1 cellular context compared by ENCODE assay signal in the genomic region with DNA sequence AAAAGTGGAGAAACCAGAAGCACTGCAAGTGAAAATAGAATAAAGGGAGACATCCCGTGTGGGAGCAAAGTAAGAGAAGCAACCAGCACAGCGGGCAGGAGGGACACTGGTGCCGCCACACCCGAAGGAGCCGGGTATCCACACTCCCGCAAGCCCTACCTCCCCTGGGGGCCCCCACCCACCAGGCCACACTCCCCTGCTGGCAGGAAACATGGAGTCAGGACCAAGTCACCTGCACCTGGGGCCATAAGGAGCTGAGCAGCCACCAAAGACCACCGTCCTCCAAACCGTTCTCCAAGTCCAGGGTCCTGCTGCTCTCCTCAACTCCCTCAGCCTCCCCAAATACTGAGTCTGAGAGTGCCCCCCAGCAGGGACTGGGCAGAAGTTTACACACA.
TF ChIP-seq lines count a peak whose summit lies in the region.

No MANE protein-coding gene starts in this region.

TF ChIP-seq in IMR-90, 13 proteins besides CTCF, POLR2A, EP300 and RAD21:
- TF ChIP-seq MAZ (IDR thresholded peaks at IDR 0.05; ENCODE audit: borderline replicate concordance, low read depth, low read length) (no peak), SMC3 (IDR thresholded peaks at IDR 0.05; ENCODE audit: low read depth, low read length) (no peak), RFX5 (IDR thresholded peaks at IDR 0.05; ENCODE audit: low read depth, low read length) (no peak), BHLHE40 (IDR thresholded peaks at IDR 0.05; ENCODE audit: low read depth, low read length) (no peak), CHD1 (IDR thresholded peaks at IDR 0.05; ENCODE audit: low read depth, low read length) (no peak), MAFK (IDR thresholded peaks at IDR 0.05; ENCODE audit: low read depth, low read length) (no peak), FOS (IDR thresholded peaks at IDR 0.05; ENCODE audit: low read depth, low read length) (no peak), NFE2L2 (IDR thresholded peaks at IDR 0.05; ENCODE audit: low read depth, low read length) (no peak), MXI1 (IDR thresholded peaks at IDR 0.05; ENCODE audit: borderline replicate concordance, low read depth, low read length) (no peak), RCOR1 (IDR thresholded peaks at IDR 0.05; ENCODE audit: insufficient replicate concordance, low read length) (no peak), CEBPB (IDR thresholded peaks at IDR 0.05; ENCODE audit: low read depth, low read length) (no peak)
- TF ChIP-seq, protein P1, sequence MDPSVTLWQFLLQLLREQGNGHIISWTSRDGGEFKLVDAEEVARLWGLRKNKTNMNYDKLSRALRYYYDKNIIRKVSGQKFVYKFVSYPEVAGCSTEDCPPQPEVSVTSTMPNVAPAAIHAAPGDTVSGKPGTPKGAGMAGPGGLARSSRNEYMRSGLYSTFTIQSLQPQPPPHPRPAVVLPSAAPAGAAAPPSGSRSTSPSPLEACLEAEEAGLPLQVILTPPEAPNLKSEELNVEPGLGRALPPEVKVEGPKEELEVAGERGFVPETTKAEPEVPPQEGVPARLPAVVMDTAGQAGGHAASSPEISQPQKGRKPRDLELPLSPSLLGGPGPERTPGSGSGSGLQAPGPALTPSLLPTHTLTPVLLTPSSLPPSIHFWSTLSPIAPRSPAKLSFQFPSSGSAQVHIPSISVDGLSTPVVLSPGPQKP (IDR thresholded peaks at IDR 0.05; ENCODE audit: borderline replicate concordance, low read depth, low read length), result no peak
- TF ChIP-seq, protein P2, sequence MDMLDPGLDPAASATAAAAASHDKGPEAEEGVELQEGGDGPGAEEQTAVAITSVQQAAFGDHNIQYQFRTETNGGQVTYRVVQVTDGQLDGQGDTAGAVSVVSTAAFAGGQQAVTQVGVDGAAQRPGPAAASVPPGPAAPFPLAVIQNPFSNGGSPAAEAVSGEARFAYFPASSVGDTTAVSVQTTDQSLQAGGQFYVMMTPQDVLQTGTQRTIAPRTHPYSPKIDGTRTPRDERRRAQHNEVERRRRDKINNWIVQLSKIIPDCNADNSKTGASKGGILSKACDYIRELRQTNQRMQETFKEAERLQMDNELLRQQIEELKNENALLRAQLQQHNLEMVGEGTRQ (IDR thresholded peaks at IDR 0.05; ENCODE audit: low read depth, low read length), result no peak
